ENCODE assay signal across 8 cellular contexts in the genomic region with DNA sequence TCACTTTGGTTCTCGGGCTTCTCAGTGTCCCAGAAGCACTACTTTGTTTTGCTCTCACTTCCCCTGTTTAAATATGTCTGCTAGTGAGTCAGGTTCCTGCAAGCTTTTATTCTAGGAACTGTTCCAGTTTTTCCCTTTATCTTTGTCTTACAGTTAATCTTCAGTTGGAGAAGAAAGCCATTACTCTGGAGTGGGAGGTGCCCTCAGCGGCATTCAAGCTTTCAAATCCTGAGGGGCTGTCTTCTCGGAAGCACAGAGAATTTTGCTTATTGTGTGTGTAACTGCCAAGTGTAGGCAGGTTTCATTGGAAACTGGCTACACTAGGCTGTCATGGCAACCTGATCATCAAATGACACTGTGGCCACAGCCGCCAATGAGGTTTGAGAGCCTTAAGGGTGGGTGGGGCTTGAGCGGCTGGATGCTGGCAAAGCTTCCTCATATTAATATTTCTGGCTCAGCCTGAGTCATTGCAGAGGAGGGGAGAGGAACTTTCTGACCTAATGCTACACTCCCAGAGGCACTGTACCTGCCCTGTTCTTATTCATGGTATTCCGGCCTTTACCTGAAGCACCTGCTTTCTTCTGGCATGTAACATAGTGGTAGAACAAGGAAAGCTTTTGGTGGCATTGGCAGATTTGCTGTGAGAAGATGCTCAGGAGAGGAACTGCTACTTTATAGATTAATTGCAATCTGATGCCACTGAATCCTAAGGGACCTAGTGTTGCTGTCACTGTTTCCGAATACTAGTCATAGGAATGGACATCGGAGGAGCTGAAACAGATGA. TPM values are rescaled to one million over a fixed set of nuclear protein-coding genes. Genes with fewer than 3 reads are reported as not detected.
DNase-seq lines count a peak whose midpoint lies in the region; FAIRE-seq lines count a peak whose summit lies in the region.

No MANE protein-coding gene starts in this region.

- no peaks in the 10 kb centered on the region for H3K36me3 Mint-ChIP-seq in activated naive CD4-positive, alpha-beta T cell treated with anti-CD3 and anti-CD28 coated beads, Interleukin-2, amount 50 U/mL, for 24 hours

- H3K27me3 Mint-ChIP-seq in activated naive CD4-positive, alpha-beta T cell treated with anti-CD3 and anti-CD28 coated beads, Interleukin-2, amount 50 U/mL, for 24 hours = no peaks in the 10 kb centered on the region

- peaks cover 10% of the 10 kb centered on the region for H3K36me3 ChIP-seq in SJCRH30

- no peak for FAIRE-seq in frontal cortex (lab: Jason Lieb, UNC)

- H3K4me3 ChIP-seq in SJCRH30 = no peak overlapping the region

- peak overlapping the region; percentile 86 for H3K4me3 Mint-ChIP-seq in activated naive CD4-positive, alpha-beta T cell treated with anti-CD3 and anti-CD28 coated beads, Interleukin-2, amount 50 U/mL, for 24 hours

- no peaks in the 10 kb centered on the region for H3K9me3 Mint-ChIP-seq in activated naive CD4-positive, alpha-beta T cell treated with anti-CD3 and anti-CD28 coated beads, Interleukin-2, amount 50 U/mL, for 24 hours

- H3K9me3 ChIP-seq in SJCRH30 (replicated peaks) = no peaks in the 10 kb centered on the region

- no peak overlapping the region for H3K27ac ChIP-seq in SJCRH30

- H3K27ac Mint-ChIP-seq in activated naive CD4-positive, alpha-beta T cell treated with anti-CD3 and anti-CD28 coated beads, Interleukin-2, amount 50 U/mL, for 24 hours = peak overlapping the region; percentile 99

- H3K27me3 ChIP-seq in SJCRH30 = no peaks in the 10 kb centered on the region

- DNase-seq in DMS79 (lab: John Stamatoyannopoulos, UW) = peak; percentile 96
- DNase-seq in GOT3 (lab: John Stamatoyannopoulos, UW) = peak; percentile 56
- peak; percentile 63 for DNase-seq in LoVo (ENCODE audit: low spot score)
- DNase-seq in SJCRH30 = peak; percentile 91 to 96
- peak; percentile 60 to 80 for DNase-seq in frontal cortex (ENCODE audit: low spot score in 2 of 2)
- peak; percentile 84 for DNase-seq in occipital lobe (lab: John Stamatoyannopoulos, UW)
- peak; percentile 90 for DNase-seq in superior temporal gyrus (ENCODE audit: extremely low spot score)

- peaks cover 79% of the 10 kb centered on the region for H3K4me1 Mint-ChIP-seq in activated naive CD4-positive, alpha-beta T cell treated with anti-CD3 and anti-CD28 coated beads, Interleukin-2, amount 50 U/mL, for 24 hours

- H3K4me1 ChIP-seq in SJCRH30 = peaks cover 44% of the 10 kb centered on the region

RNA-seq across cellular contexts. Expression of a gene that starts 26.3 kb away (rescaled TPM):
- total RNA-seq in SJCRH30 (2014; rRNA removed; shearing (Covaris generic)) = 24.1 and 29.3 TPM in 2 replicates
- total RNA-seq in frontal cortex (29.8 TPM), occipital lobe (36.0 TPM)

RNA-seq across cellular contexts. Expression of a gene that starts 27.2 kb away (rescaled TPM):
- total RNA-seq in SJCRH30 (2014; rRNA removed; shearing (Covaris generic)) = 8.5 and 9.0 TPM in 2 replicates
- 9.0 TPM for total RNA-seq in frontal cortex
- 6.4 TPM for total RNA-seq in occipital lobe

RNA-seq across cellular contexts. Expression of a gene that starts 33.2 kb away (rescaled TPM):
- total RNA-seq in SJCRH30 (2014; rRNA removed; shearing (Covaris generic)) = 53.8 and 56.7 TPM in 2 replicates
- total RNA-seq in frontal cortex (58.3 TPM), occipital lobe (39.5 TPM)

RNA-seq across cellular contexts. Expression of a gene that starts 54.9 kb away (rescaled TPM):
- not detected in 2 replicates for total RNA-seq in SJCRH30 (2014; rRNA removed; shearing (Covaris generic))
- total RNA-seq in frontal cortex (not detected), occipital lobe (not detected)
